ENCODE assay signal across 10 cellular contexts in the genomic region with DNA sequence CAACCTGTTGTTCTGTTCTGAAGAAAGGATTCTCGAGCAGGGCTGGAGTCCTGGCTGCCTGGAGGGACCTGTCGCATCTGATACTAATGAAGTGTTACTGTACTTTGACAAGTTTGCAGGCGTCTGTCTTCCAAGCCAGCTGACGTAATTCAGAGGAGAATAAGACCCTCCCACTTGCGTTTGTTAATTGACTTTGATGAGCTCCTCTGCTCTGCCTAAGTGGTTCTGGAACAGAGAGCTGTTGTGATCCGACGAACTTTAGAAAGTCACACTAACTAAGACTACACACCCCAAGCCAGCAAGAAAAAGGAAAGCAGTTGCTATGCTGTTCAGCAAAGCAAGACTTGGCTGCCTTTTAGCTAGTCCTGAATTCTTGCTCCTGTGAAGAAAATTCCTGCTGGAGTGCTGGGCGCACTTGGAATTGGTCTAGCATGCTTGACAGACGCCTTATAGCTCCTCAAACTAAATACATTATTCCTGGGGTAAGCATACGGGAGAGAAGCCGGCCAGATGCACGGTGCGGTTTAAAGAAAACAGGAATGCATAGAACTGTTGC.
A peak's percentile ranks its signal among the peaks of the same experiment; 100 is the strongest.
DNase-seq lines count a peak whose midpoint lies in the region; ATAC-seq and TF ChIP-seq lines count a peak whose summit lies in the region.
"Had no signal": no experiment of that assay in that cellular context is flagged by ENCODE, and none has a peak within 500 bp of the region (broad histone marks: within the 10 kb centered on the region; RNA-seq: fewer than 3 reads in every experiment).

No MANE protein-coding gene starts in this region.

- peak; percentile 46 for DNase-seq in GM23248
- DNase-seq in kidney epithelial cell (ENCODE audit: low read depth), result no peak
- DNase-seq in skeletal muscle cell (ENCODE audit: low read depth), result no peak
- DNase-seq in activated effector memory CD4-positive, alpha-beta T cell treated with anti-CD3 and anti-CD28 coated beads, Interleukin-2, amount 50 U/mL, for 16 hours, result no peak
- DNase-seq: NCI-H226; stimulated activated naive CD4-positive, alpha-beta T cell treated with Interleukin-2 at 50 U/mL for 16 hours had no signal

- H3K4me3 ChIP-seq in GM23248 (peak overlapping the region; percentile 71), kidney epithelial cell (ENCODE audit: low read depth, low read length) (peak overlapping the region; percentile 30), skeletal muscle cell (ENCODE audit: low read depth, low read length) (peak overlapping the region; percentile 14)

- TF ChIP-seq CTCF in kidney epithelial cell (IDR thresholded peaks at IDR 0.05; ENCODE audit: insufficient read depth, low read length, poor library complexity, severe bottlenecking), result no peak

- H3K36me3 ChIP-seq in GM23248 (ENCODE audit: low read depth) (no peaks in the 10 kb centered on the region), kidney epithelial cell (ENCODE audit: control insufficient read depth, insufficient read depth, low read length) (no peaks in the 10 kb centered on the region)

- H3F3A ChIP-seq in GM23248 (ENCODE audit: insufficient read depth), result no peaks in the 10 kb centered on the region

- H3K9me2 ChIP-seq in GM23248 (ENCODE audit: insufficient read depth), result no peaks in the 10 kb centered on the region

- no peaks in the 10 kb centered on the region for H3K9me3 ChIP-seq in GM23248 (ENCODE audit: low read depth)

- no peaks in the 10 kb centered on the region for H3K27me3 ChIP-seq in GM23248 (replicated peaks; ENCODE audit: insufficient read depth)
- no peaks in the 10 kb centered on the region for H3K27me3 ChIP-seq in kidney epithelial cell (ENCODE audit: control insufficient read depth, insufficient read depth, low read length)

- H3K79me2 ChIP-seq in GM23248 (ENCODE audit: insufficient read depth), result no peaks in the 10 kb centered on the region

- H3K27ac ChIP-seq in GM23248, result no peak overlapping the region
- peak overlapping the region; percentile 47 for H3K27ac ChIP-seq in cingulate gyrus (ENCODE audit: low read depth, low read length)

- WGBS in GM23248 (ENCODE audit: low coverage in 1 of 2, low lambda C conversion rate in 2 of 2, missing lambda C conversion rate in 2 of 2), 2 experiments, result 1 to 2% methylated on average over 13 of the region's 13 CpGs

- ATAC-seq in HG03469 (IDR thresholded peaks at IDR 0.05; ENCODE audit: unreplicated experiment), result no peak
- no peak for ATAC-seq in GM21529 (IDR thresholded peaks at IDR 0.05; ENCODE audit: unreplicated experiment)
- no peak for ATAC-seq in HG02763 (IDR thresholded peaks at IDR 0.05; ENCODE audit: unreplicated experiment)

- H3K4me2 ChIP-seq in GM23248 (ENCODE audit: unreplicated experiment), result peak overlapping the region; percentile 91

- peak overlapping the region; percentile 74 for H2AFZ ChIP-seq in GM23248

- no peaks in the 10 kb centered on the region for H4K20me1 ChIP-seq in GM23248 (ENCODE audit: insufficient read depth)

- H3K4me1 ChIP-seq in GM23248 (ENCODE audit: insufficient read depth), result 0 out of 2 replicates have a peak, but pooled peaks cover 5% of the 10 kb centered on the region

- in situ Hi-C loops in GM23248 (cut with MboI), result no loop called here

- H3K9ac ChIP-seq in GM23248, result peak overlapping the region; percentile 33

Comparison
In these comparisons a context has a peak if more than half of its experiments do, and no peak if none do; other contexts are left out.
1. H3K4me3 ChIP-seq: peak in every context shown above with its lines; median percentile 71 in GM23248; 30 in kidney epithelial cell; 14 in skeletal muscle cell.